In genomic region chr1:151196292-151196800, GRCh38 we compare ENCODE assay signal across 8 cellular contexts. TPM values are rescaled to one million over a fixed set of nuclear protein-coding genes. Genes with fewer than 3 reads are reported as not detected.
DNase-seq lines count a peak whose midpoint lies in the region; ATAC-seq lines count a peak whose summit lies in the region.

No MANE protein-coding gene starts in this region.

- peak; percentile 44 for ATAC-seq in stimulated activated naive CD8-positive, alpha-beta T cell treated with anti-CD3 and anti-CD28 coated beads, Interleukin-15, amount 100 ng/mL, for 72 hours
- no peak for ATAC-seq in HG03108 (IDR thresholded peaks at IDR 0.05; ENCODE audit: unreplicated experiment)

- H3K4me3 Mint-ChIP-seq in activated CD4-positive, alpha-beta T cell treated with anti-CD3 and anti-CD28 coated beads, Interleukin-2, amount 10 ng/mL, durations not matched to agents 24 days and 14 days, result peak overlapping the region; percentile 67
- peak overlapping the region; percentile 48 to 65 for H3K4me3 Mint-ChIP-seq in stimulated activated naive CD8-positive, alpha-beta T cell treated with anti-CD3 and anti-CD28 coated beads, Interleukin-15, amount 100 ng/mL, for 72 hours

- H3K27me3 Mint-ChIP-seq in activated CD4-positive, alpha-beta T cell treated with anti-CD3 and anti-CD28 coated beads, Interleukin-2, amount 10 ng/mL, durations not matched to agents 24 days and 14 days, result peaks cover 6% of the 10 kb centered on the region
- no peaks in the 10 kb centered on the region for H3K27me3 Mint-ChIP-seq in stimulated activated naive CD8-positive, alpha-beta T cell treated with anti-CD3 and anti-CD28 coated beads, Interleukin-15, amount 100 ng/mL, for 72 hours

- H3K9me3 Mint-ChIP-seq in activated CD4-positive, alpha-beta T cell treated with anti-CD3 and anti-CD28 coated beads, Interleukin-2, amount 10 ng/mL, durations not matched to agents 24 days and 14 days, result no peaks in the 10 kb centered on the region
- no peaks in the 10 kb centered on the region for H3K9me3 Mint-ChIP-seq in stimulated activated naive CD8-positive, alpha-beta T cell treated with anti-CD3 and anti-CD28 coated beads, Interleukin-15, amount 100 ng/mL, for 72 hours

- H3K4me1 ChIP-seq in effector memory CD4-positive, alpha-beta T cell (ENCODE audit: control insufficient read depth, insufficient read depth, low read length, poor library complexity, severe bottlenecking), result peaks cover 12% of the 10 kb centered on the region

- peak overlapping the region; percentile 45 for H3K27ac Mint-ChIP-seq in activated CD4-positive, alpha-beta T cell treated with anti-CD3 and anti-CD28 coated beads, Interleukin-2, amount 10 ng/mL, durations not matched to agents 24 days and 14 days
- H3K27ac Mint-ChIP-seq in stimulated activated naive CD8-positive, alpha-beta T cell treated with anti-CD3 and anti-CD28 coated beads, Interleukin-15, amount 100 ng/mL, for 72 hours, result peak overlapping the region in 1 of 2 donors; percentile 12

- H3K4me1 Mint-ChIP-seq in activated CD4-positive, alpha-beta T cell treated with anti-CD3 and anti-CD28 coated beads, Interleukin-2, amount 10 ng/mL, durations not matched to agents 24 days and 14 days, result peaks cover 28% of the 10 kb centered on the region
- peaks cover 36% of the 10 kb centered on the region for H3K4me1 Mint-ChIP-seq in stimulated activated naive CD8-positive, alpha-beta T cell treated with anti-CD3 and anti-CD28 coated beads, Interleukin-15, amount 100 ng/mL, for 72 hours

- peak; percentile 61 for DNase-seq in AG08395 (ENCODE audit: low spot score)
- peak; percentile 82 for DNase-seq in HCEC 1CT
- peak; percentile 83 for DNase-seq in NCI-H510A treated with DMSO at 0.1 percent for 48 hours (lab: John Stamatoyannopoulos, UW)
- peak; percentile 89 for DNase-seq in activated CD4-positive, alpha-beta T cell treated with anti-CD3 and anti-CD28 coated beads, Interleukin-2, amount 10 ng/mL, durations not matched to agents 24 days and 14 days
- peak; percentile 16 to 43 (median 31) for DNase-seq in effector memory CD4-positive, alpha-beta T cell
- peak; percentile 14 for DNase-seq in mesenteric fat pad (ENCODE audit: low spot score)
- peak; percentile 27 to 56 for DNase-seq in stimulated activated naive CD8-positive, alpha-beta T cell treated with anti-CD3 and anti-CD28 coated beads, Interleukin-15, amount 100 ng/mL, for 72 hours

- intact Hi-C loops in activated CD4-positive, alpha-beta T cell treated with anti-CD3 and anti-CD28 coated beads, Interleukin-2, amount 10 ng/mL, durations not matched to agents 24 days and 14 days (cut with micrococcal nuclease), result loop anchor here (2.0 to 5.0 kb wide), 2 partner anchors 131 to 150 kb away; partner anchors contain the start of genes PI4KB and RFX5

- H3K27ac ChIP-seq in effector memory CD4-positive, alpha-beta T cell (ENCODE audit: insufficient read depth, low read length, poor library complexity, severe bottlenecking), result no peak overlapping the region

- no peak overlapping the region for H3K4me3 ChIP-seq in effector memory CD4-positive, alpha-beta T cell (ENCODE audit: insufficient read depth, low read depth, low read length, poor library complexity, severe bottlenecking)

- no peaks in the 10 kb centered on the region for H3K27me3 ChIP-seq in effector memory CD4-positive, alpha-beta T cell (replicated peaks; ENCODE audit: control insufficient read depth, insufficient read depth, low read length, poor library complexity, severe bottlenecking)

- no peaks in the 10 kb centered on the region for H3K36me3 ChIP-seq in effector memory CD4-positive, alpha-beta T cell (ENCODE audit: control insufficient read depth, insufficient read depth, low read length)

- H3K36me3 Mint-ChIP-seq in activated CD4-positive, alpha-beta T cell treated with anti-CD3 and anti-CD28 coated beads, Interleukin-2, amount 10 ng/mL, durations not matched to agents 24 days and 14 days (ENCODE audit: low read depth), result peaks cover 21% of the 10 kb centered on the region

- H3K9me3 ChIP-seq in effector memory CD4-positive, alpha-beta T cell (ENCODE audit: control insufficient read depth, low read length), result no peaks in the 10 kb centered on the region

RNA-seq across cellular contexts. Expression of gene PIP5K1A, which starts 2.0 kb away (rescaled TPM):
- total RNA-seq in activated CD4-positive, alpha-beta T cell treated with anti-CD3 and anti-CD28 coated beads, Interleukin-2, amount 10 ng/mL, durations not matched to agents 24 days and 14 days, result 97.7 and 98.7 TPM in 2 replicates
- 52.2 TPM for total RNA-seq in mesenteric fat pad

RNA-seq across cellular contexts. Expression of gene VPS72, which starts 6.3 kb away (rescaled TPM):
- total RNA-seq in activated CD4-positive, alpha-beta T cell treated with anti-CD3 and anti-CD28 coated beads, Interleukin-2, amount 10 ng/mL, durations not matched to agents 24 days and 14 days, result 86.7 and 92.3 TPM in 2 replicates
- 34.6 TPM for total RNA-seq in mesenteric fat pad

RNA-seq across cellular contexts. Expression of gene TMOD4, which starts 20.6 kb away (rescaled TPM):
- total RNA-seq in activated CD4-positive, alpha-beta T cell treated with anti-CD3 and anti-CD28 coated beads, Interleukin-2, amount 10 ng/mL, durations not matched to agents 24 days and 14 days, result 1.3 and 1.8 TPM in 2 replicates
- not detected for total RNA-seq in mesenteric fat pad

RNA-seq across cellular contexts. Expression of gene SCNM1, which starts 30.4 kb away (rescaled TPM):
- total RNA-seq in activated CD4-positive, alpha-beta T cell treated with anti-CD3 and anti-CD28 coated beads, Interleukin-2, amount 10 ng/mL, durations not matched to agents 24 days and 14 days, result 96.7 and 100 TPM in 2 replicates
- 32.7 TPM for total RNA-seq in mesenteric fat pad

RNA-seq across cellular contexts. Expression of gene LYSMD1, which starts 30.6 kb away (rescaled TPM):
- total RNA-seq in activated CD4-positive, alpha-beta T cell treated with anti-CD3 and anti-CD28 coated beads, Interleukin-2, amount 10 ng/mL, durations not matched to agents 24 days and 14 days, result 4.7 and 5.2 TPM in 2 replicates
- total RNA-seq in mesenteric fat pad, result 5.3 TPM

Comparison
In these comparisons a context has a peak if more than half of its experiments do, and no peak if none do; other contexts are left out.
1. DNase-seq: peak in every context shown above with its lines; median percentile 89 in activated CD4-positive, alpha-beta T cell treated with anti-CD3 and anti-CD28 coated beads, Interleukin-2, amount 10 ng/mL, durations not matched to agents 24 days and 14 days; 83 in NCI-H510A treated with DMSO at 0.1 percent for 48 hours; 82 in HCEC 1CT; 61 in AG08395; 42 in stimulated activated naive CD8-positive, alpha-beta T cell treated with anti-CD3 and anti-CD28 coated beads, Interleukin-15, amount 100 ng/mL, for 72 hours; 31 in effector memory CD4-positive, alpha-beta T cell; 14 in mesenteric fat pad.